ENCODE assay signal across 7 cellular contexts in the genomic region with DNA sequence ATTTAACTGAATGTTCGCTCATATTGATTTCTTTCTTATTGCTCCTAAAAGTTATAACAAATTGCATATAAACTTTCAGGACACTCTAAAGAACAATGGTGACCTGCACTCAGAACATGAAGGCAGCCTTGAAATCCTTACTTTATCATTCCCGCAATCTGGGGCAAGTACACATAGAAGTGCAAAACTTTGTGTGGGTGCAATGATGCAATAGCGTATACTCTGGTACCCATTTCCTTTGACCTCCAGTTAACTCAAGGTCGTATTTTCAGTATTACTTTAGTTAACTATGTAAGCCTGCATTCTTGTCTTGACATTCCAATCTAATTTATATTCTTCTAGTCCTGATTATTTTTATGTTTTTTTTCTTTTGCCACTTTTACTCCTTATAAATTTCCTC.
"Had no signal": no experiment of that assay in that cellular context is flagged by ENCODE, and none has a peak within 500 bp of the region (broad histone marks: within the 10 kb centered on the region; RNA-seq: fewer than 3 reads in every experiment).

No MANE protein-coding gene starts in this region.

- H3K27ac Mint-ChIP-seq: IgD-negative memory B cell had no signal

- FAIRE-seq: HTR-8/SVneo had no signal

- H3K4me3 Mint-ChIP-seq: IgD-negative memory B cell had no signal

- DNase-seq: Karpas-422, KBM-7, KG1 had no signal

- H3K27ac ChIP-seq: HL-60, KMS-11 had no signal

- H3K9ac ChIP-seq: KMS-11 had no signal

- H3K4me2 ChIP-seq: KMS-11 had no signal
